ENCODE assay signal across 8 cellular contexts in the genomic region with DNA sequence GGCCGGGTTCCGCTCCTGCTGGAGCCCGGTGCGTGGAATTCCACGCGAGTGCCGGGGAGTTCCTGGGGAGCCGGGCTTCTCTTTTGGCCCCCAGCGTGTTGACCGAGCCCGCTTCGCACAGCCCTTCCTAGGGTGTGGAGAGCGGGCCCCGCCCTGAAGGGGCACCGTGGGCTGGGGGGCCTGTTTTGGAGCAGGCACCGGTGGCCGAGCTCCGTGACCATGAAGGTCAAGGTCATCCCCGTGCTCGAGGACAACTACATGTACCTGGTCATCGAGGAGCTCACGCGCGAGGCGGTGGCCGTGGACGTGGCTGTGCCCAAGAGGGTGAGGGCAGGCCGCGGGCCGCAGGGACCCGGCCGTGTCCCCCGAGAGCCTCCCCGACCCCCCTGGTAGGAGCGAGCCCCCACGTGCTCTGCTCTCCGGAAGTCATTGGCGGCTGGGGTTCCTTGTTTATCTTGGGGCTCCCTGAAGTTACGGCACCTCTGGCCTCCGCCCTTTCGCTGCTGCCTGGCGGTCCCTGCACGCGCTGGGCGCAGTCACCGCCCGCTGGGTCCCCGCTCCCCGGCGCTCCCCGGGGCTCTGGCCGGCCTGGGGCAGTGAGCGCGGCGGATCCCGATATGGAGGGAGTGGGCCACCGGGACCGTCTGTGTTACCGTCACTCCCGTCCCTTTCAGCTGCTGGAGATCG.
A peak's percentile ranks its signal among the peaks of the same experiment; 100 is the strongest.
DNase-seq lines count a peak whose midpoint lies in the region; FAIRE-seq and TF ChIP-seq lines count a peak whose summit lies in the region.

No MANE protein-coding gene starts in this region.

- no peak overlapping the region for H3K27ac ChIP-seq in neutrophil

- no peaks in the 10 kb centered on the region for H3K27me3 ChIP-seq in endocrine pancreas (ENCODE audit: control insufficient read depth, insufficient read depth, low read length)
- H3K27me3 ChIP-seq in neutrophil = peaks cover 61% of the 10 kb centered on the region

- DNase-seq in activated CD8-positive, alpha-beta memory T cell treated with anti-CD3 and anti-CD28 coated beads for 24 hours = peak; percentile 76
- DNase-seq in activated CD8-positive, alpha-beta memory T cell treated with anti-CD3 and anti-CD28 coated beads, Interleukin-2, amount 50 U/mL, for 4 hours = no peak
- DNase-seq in RPMI8226 = peak; percentile 62
- no peak for DNase-seq in pons (ENCODE audit: low spot score)
- DNase-seq in GM19239 (ENCODE audit: insufficient read length, low spot score) = no peak
- no peak for DNase-seq in NCI-H2196 (lab: John Stamatoyannopoulos, UW; ENCODE audit: unreplicated experiment)

- peak overlapping the region; percentile 47 for H3K9ac ChIP-seq in endocrine pancreas (ENCODE audit: control insufficient read depth, insufficient read depth, low read length)

- H3K4me1 ChIP-seq in endocrine pancreas (ENCODE audit: control insufficient read depth, insufficient read depth, low read length) (no peaks in the 10 kb centered on the region), neutrophil (ENCODE audit: control insufficient read depth in 1 of 2, insufficient read depth in 1 of 2, low read depth in 1 of 2, low read length in 1 of 2) (peaks cover 8 to 25% of the 10 kb centered on the region in 2 experiments)

- no peaks in the 10 kb centered on the region for H3K36me3 ChIP-seq in endocrine pancreas (ENCODE audit: control insufficient read depth, insufficient read depth, low read length)
- peaks cover 26% of the 10 kb centered on the region for H3K36me3 ChIP-seq in neutrophil

- H3K4me3 ChIP-seq in endocrine pancreas (ENCODE audit: control insufficient read depth, insufficient read depth, low read length) (no peak overlapping the region), neutrophil (ENCODE audit: low read depth in 1 of 2, low read length in 1 of 2) (peak overlapping the region; percentile 35 to 53)

- H3K9me3 ChIP-seq in endocrine pancreas (ENCODE audit: control insufficient read depth, low read length) (no peaks in the 10 kb centered on the region), neutrophil (no peaks in the 10 kb centered on the region)

- TF ChIP-seq CTCF in neutrophil (IDR thresholded peaks at IDR 0.05) = no peak

- no peak for FAIRE-seq in GM19239 (lab: Jason Lieb, UNC)

Comparison
In these comparisons a context has a peak if more than half of its experiments do, and no peak if none do; other contexts are left out.
1. DNase-seq: peak in activated CD8-positive, alpha-beta memory T cell treated with anti-CD3 and anti-CD28 coated beads for 24 hours (single experiment) and RPMI8226 (single experiment); none in activated CD8-positive, alpha-beta memory T cell treated with anti-CD3 and anti-CD28 coated beads, Interleukin-2, amount 50 U/mL, for 4 hours (single experiment), pons (single experiment), GM19239 (single experiment) and NCI-H2196 (single experiment).